ENCODE assay signal across 21 cellular contexts in the genomic region with DNA sequence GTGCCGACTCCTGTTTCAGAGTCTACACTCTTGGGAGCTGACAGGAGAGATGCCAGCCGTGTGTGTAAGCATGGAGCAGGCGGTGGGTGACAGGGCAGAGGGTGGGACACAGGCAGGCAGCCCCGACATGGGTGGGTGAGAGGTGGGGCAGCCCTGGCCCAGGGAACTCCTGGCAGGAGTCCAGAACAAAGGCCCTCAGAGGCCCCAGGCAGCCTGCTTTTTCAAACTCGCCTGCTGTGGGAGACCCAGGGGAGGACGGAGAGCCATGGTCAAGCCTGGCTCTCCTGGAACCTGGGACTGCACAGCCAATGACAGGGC.
"Had no signal": no experiment of that assay in that cellular context is flagged by ENCODE, and none has a peak within 500 bp of the region (broad histone marks: within the 10 kb centered on the region; RNA-seq: fewer than 3 reads in every experiment).

No MANE protein-coding gene starts in this region.

- ATAC-seq: body of pancreas had no signal

- H3K36me3 Mint-ChIP-seq: activated naive CD4-positive, alpha-beta T cell treated with anti-CD3 and anti-CD28 coated beads, Interleukin-2, amount 10 ng/mL, durations not matched to agents 7 days and 5 days; naive thymus-derived CD8-positive, alpha-beta T cell; stimulated activated memory B cell treated with anti-CD40 and anti-IgM and Interleukin-4, amounts not matched to agents 10 μg/mL and 1 μg/mL and 100 μg/mL, for 72 hours had no signal

- H3K27ac Mint-ChIP-seq: activated CD4-positive, alpha-beta T cell treated with anti-CD3 and anti-CD28 coated beads, Interleukin-2, amount 10 ng/mL, durations not matched to agents 24 days and 14 days; activated CD8-positive, alpha-beta T cell treated with anti-CD3 and anti-CD28 coated beads, Interleukin-2, amount 10 ng/mL, durations not matched to agents 7 days and 5 days; activated naive CD4-positive, alpha-beta T cell treated with anti-CD3 and anti-CD28 coated beads, Interleukin-2, amount 10 ng/mL, durations not matched to agents 7 days and 5 days; activated naive CD8-positive, alpha-beta T cell treated with anti-CD3 and anti-CD28 coated beads, Interleukin-2, amount 50 U/mL, for 24 hours; activated T-helper 2 cell treated with anti-CD3 and anti-CD28 coated beads, Interferon-gamma antibody, Interleukin-2, Interleukin-4, amounts not matched to agents 10 μg/mL and 5 μg/mL and 100 μg/mL, durations not matched to agents 14 hours and 24 hours and 36 hours; dendritic cell treated with granulocyte-macrophage colony-stimulating factor and Interleukin-4, amounts not matched to agents 40 ng/mL and 50 ng/mL, for 4 days; stimulated activated memory B cell treated with anti-CD40 and anti-IgM and Interleukin-4, amounts not matched to agents 10 μg/mL and 1 μg/mL and 100 μg/mL, for 72 hours had no signal

- H3K36me3 ChIP-seq: cardiac muscle cell, upper lobe of left lung had no signal

- H3K9me3 Mint-ChIP-seq: activated CD4-positive, alpha-beta T cell treated with anti-CD3 and anti-CD28 coated beads, Interleukin-2, amount 10 ng/mL, durations not matched to agents 24 days and 14 days; activated naive CD4-positive, alpha-beta T cell treated with anti-CD3 and anti-CD28 coated beads, Interleukin-2, amount 10 ng/mL, durations not matched to agents 7 days and 5 days; activated naive CD8-positive, alpha-beta T cell treated with anti-CD3 and anti-CD28 coated beads, Interleukin-2, amount 50 U/mL, for 24 hours; activated T-helper 2 cell treated with anti-CD3 and anti-CD28 coated beads, Interferon-gamma antibody, Interleukin-2, Interleukin-4, amounts not matched to agents 10 μg/mL and 5 μg/mL and 100 μg/mL, durations not matched to agents 14 hours and 24 hours and 36 hours; dendritic cell treated with granulocyte-macrophage colony-stimulating factor and Interleukin-4, amounts not matched to agents 40 ng/mL and 50 ng/mL, for 4 days; naive thymus-derived CD8-positive, alpha-beta T cell; stimulated activated memory B cell treated with anti-CD40 and anti-IgM and Interleukin-4, amounts not matched to agents 10 μg/mL and 1 μg/mL and 100 μg/mL, for 72 hours had no signal

- DNase-seq: activated CD4-positive, alpha-beta T cell treated with anti-CD3 and anti-CD28 coated beads, Interleukin-2, amount 10 ng/mL, durations not matched to agents 24 days and 14 days; activated CD8-positive, alpha-beta T cell treated with anti-CD3 and anti-CD28 coated beads, Interleukin-2, amount 10 ng/mL, durations not matched to agents 7 days and 5 days; activated naive CD4-positive, alpha-beta T cell treated with anti-CD3 and anti-CD28 coated beads, Interleukin-2, amount 10 ng/mL, durations not matched to agents 7 days and 5 days; activated naive CD8-positive, alpha-beta T cell treated with anti-CD3 and anti-CD28 coated beads, Interleukin-2, amount 50 U/mL, for 24 hours; activated T-cell treated with anti-CD3 and anti-CD28 coated beads, Interleukin-2, amount 50 U/mL, for 1 hour; anterior cingulate cortex; effector CD4-positive, alpha-beta T cell; foreskin fibroblast; right cardiac atrium; small intestine; testis had no signal

- H3K4me1 Mint-ChIP-seq: activated CD4-positive, alpha-beta T cell treated with anti-CD3 and anti-CD28 coated beads, Interleukin-2, amount 10 ng/mL, durations not matched to agents 24 days and 14 days; activated naive CD4-positive, alpha-beta T cell treated with anti-CD3 and anti-CD28 coated beads, Interleukin-2, amount 10 ng/mL, durations not matched to agents 7 days and 5 days; activated naive CD8-positive, alpha-beta T cell treated with anti-CD3 and anti-CD28 coated beads, Interleukin-2, amount 50 U/mL, for 24 hours; naive thymus-derived CD8-positive, alpha-beta T cell; stimulated activated memory B cell treated with anti-CD40 and anti-IgM and Interleukin-4, amounts not matched to agents 10 μg/mL and 1 μg/mL and 100 μg/mL, for 72 hours had no signal

- H3K4me3 Mint-ChIP-seq: activated CD4-positive, alpha-beta T cell treated with anti-CD3 and anti-CD28 coated beads, Interleukin-2, amount 10 ng/mL, durations not matched to agents 24 days and 14 days; activated CD8-positive, alpha-beta T cell treated with anti-CD3 and anti-CD28 coated beads, Interleukin-2, amount 10 ng/mL, durations not matched to agents 7 days and 5 days; activated naive CD4-positive, alpha-beta T cell treated with anti-CD3 and anti-CD28 coated beads, Interleukin-2, amount 10 ng/mL, durations not matched to agents 7 days and 5 days; activated naive CD8-positive, alpha-beta T cell treated with anti-CD3 and anti-CD28 coated beads, Interleukin-2, amount 50 U/mL, for 24 hours; dendritic cell treated with granulocyte-macrophage colony-stimulating factor and Interleukin-4, amounts not matched to agents 40 ng/mL and 50 ng/mL, for 4 days; naive thymus-derived CD8-positive, alpha-beta T cell; stimulated activated memory B cell treated with anti-CD40 and anti-IgM and Interleukin-4, amounts not matched to agents 10 μg/mL and 1 μg/mL and 100 μg/mL, for 72 hours had no signal

- H3K9me3 ChIP-seq: body of pancreas, pancreas, testis, upper lobe of left lung had no signal

- H3K27me3 ChIP-seq: body of pancreas, cardiac muscle cell, pancreas, testis, upper lobe of left lung had no signal

- H3K27me3 Mint-ChIP-seq: activated CD4-positive, alpha-beta T cell treated with anti-CD3 and anti-CD28 coated beads, Interleukin-2, amount 10 ng/mL, durations not matched to agents 24 days and 14 days; activated naive CD4-positive, alpha-beta T cell treated with anti-CD3 and anti-CD28 coated beads, Interleukin-2, amount 10 ng/mL, durations not matched to agents 7 days and 5 days; activated naive CD8-positive, alpha-beta T cell treated with anti-CD3 and anti-CD28 coated beads, Interleukin-2, amount 50 U/mL, for 24 hours; dendritic cell treated with granulocyte-macrophage colony-stimulating factor and Interleukin-4, amounts not matched to agents 40 ng/mL and 50 ng/mL, for 4 days; stimulated activated memory B cell treated with anti-CD40 and anti-IgM and Interleukin-4, amounts not matched to agents 10 μg/mL and 1 μg/mL and 100 μg/mL, for 72 hours had no signal

- H3K27ac ChIP-seq: body of pancreas, cardiac muscle cell, pancreas, SK-N-MC, testis, upper lobe of left lung had no signal

- H3K4me1 ChIP-seq: body of pancreas, pancreas, testis, upper lobe of left lung had no signal

- H3K4me3 ChIP-seq: body of pancreas, cardiac muscle cell, lung, pancreas, SK-N-MC, testis, upper lobe of left lung had no signal
